ENCODE assay signal across 8 cellular contexts in genomic region chr19:19866599-19867248, GRCh38. TPM values are rescaled to one million over a fixed set of nuclear protein-coding genes. Genes with fewer than 3 reads are reported as not detected.
A peak's percentile ranks its signal among the peaks of the same experiment; 100 is the strongest.
DNase-seq lines count a peak whose midpoint lies in the region; FAIRE-seq and TF ChIP-seq lines count a peak whose summit lies in the region.

No MANE protein-coding gene starts in this region.

- DNase-seq in NCI-H2029 (lab: John Stamatoyannopoulos, UW): peak; percentile 8
- DNase-seq in NCI-H2029 treated with DMSO at 0.1 percent for 48 hours (lab: John Stamatoyannopoulos, UW): no peak
- DNase-seq in SK-N-MC (ENCODE audit: low read depth, low spot score): no peak
- peak; percentile 8 for DNase-seq in amniotic epithelial cell (ENCODE audit: low read depth)
- DNase-seq in smooth muscle cell (lab: John Stamatoyannopoulos, UW; ENCODE audit: unreplicated experiment): no peak
- no peak for DNase-seq in RCC 7860 (ENCODE audit: low spot score)
- DNase-seq in NCI-H446 treated with DMSO at 0.1 percent for 48 hours (lab: John Stamatoyannopoulos, UW): no peak

- peak overlapping the region; percentile 87 for H3K4me2 ChIP-seq in smooth muscle cell

- peak overlapping the region; percentile 82 for H3K4me3 ChIP-seq in SK-N-MC
- peak overlapping the region; percentile 96 for H3K4me3 ChIP-seq in iPS-15b (ENCODE audit: low read depth, low read length)
- peak overlapping the region; percentile 80 for H3K4me3 ChIP-seq in smooth muscle cell

- H3K27me3 ChIP-seq in iPS-15b (ENCODE audit: control insufficient read depth, insufficient read depth, low read length) (no peaks in the 10 kb centered on the region), smooth muscle cell (ENCODE audit: low read depth) (no peaks in the 10 kb centered on the region)

- H3K9me3 ChIP-seq in SK-N-MC (ENCODE audit: low read depth, low read length): no peaks in the 10 kb centered on the region
- no peaks in the 10 kb centered on the region for H3K9me3 ChIP-seq in iPS-15b (ENCODE audit: control insufficient read depth, insufficient read depth, low read length)
- H3K9me3 ChIP-seq in smooth muscle cell (replicated peaks; ENCODE audit: low read depth): no peaks in the 10 kb centered on the region

- H3K27ac ChIP-seq in SK-N-MC: no peak overlapping the region
- peak overlapping the region; percentile 74 for H3K27ac ChIP-seq in smooth muscle cell (ENCODE audit: low read depth)

- no peaks in the 10 kb centered on the region for H3F3A ChIP-seq in smooth muscle cell (ENCODE audit: low read depth)

- peaks cover 55% of the 10 kb centered on the region for H3K79me2 ChIP-seq in smooth muscle cell (ENCODE audit: low read depth)

- no peak for TF ChIP-seq CTCF in smooth muscle cell (IDR thresholded peaks at IDR 0.05; ENCODE audit: borderline replicate concordance, insufficient read depth, poor library complexity, severe bottlenecking)

- H3K9ac ChIP-seq in SK-N-MC (ENCODE audit: insufficient read length) (no peak overlapping the region), iPS-15b (ENCODE audit: low read depth, low read length) (peak overlapping the region; percentile 98), smooth muscle cell (ENCODE audit: low read depth) (peak overlapping the region; percentile 81)

- H3K4me1 ChIP-seq in iPS-15b (ENCODE audit: control insufficient read depth, insufficient read depth, low read length) (no peaks in the 10 kb centered on the region), smooth muscle cell (ENCODE audit: low read depth) (peaks cover 14% of the 10 kb centered on the region)

- H2AFZ ChIP-seq in smooth muscle cell (ENCODE audit: low read depth): peak overlapping the region; percentile 81

- peaks cover 46% of the 10 kb centered on the region for H4K20me1 ChIP-seq in smooth muscle cell (ENCODE audit: low read depth)

- no peak for FAIRE-seq in RCC 7860 (lab: Jason Lieb, UNC)

- H3K36me3 ChIP-seq in SK-N-MC (ENCODE audit: insufficient read depth, low read length): no peaks in the 10 kb centered on the region
- no peaks in the 10 kb centered on the region for H3K36me3 ChIP-seq in iPS-15b (ENCODE audit: control insufficient read depth, insufficient read depth, low read length)
- no peaks in the 10 kb centered on the region for H3K36me3 ChIP-seq in smooth muscle cell (ENCODE audit: low read depth)

- WGBS in smooth muscle cell (ENCODE audit: low lambda C conversion rate): 1% methylated on average over 23 of the region's 23 CpGs

RNA-seq across cellular contexts. Expression of gene ZNF253, which starts 1.0 kb away (rescaled TPM):
- 11.7 and 17.1 TPM in 2 replicates for total RNA-seq in smooth muscle cell
- 3.2 and 7.9 TPM in 2 replicates for polyA plus RNA-seq in smooth muscle cell

RNA-seq across cellular contexts. Expression of gene ZNF93, which starts 34.0 kb away (rescaled TPM):
- total RNA-seq in smooth muscle cell: 36.7 and 41.6 TPM in 2 replicates
- polyA plus RNA-seq in smooth muscle cell: 18.3 and 23.0 TPM in 2 replicates

RNA-seq across cellular contexts. Expression of gene ZNF506, which starts 45.2 kb away (rescaled TPM):
- 27.7 and 41.9 TPM in 2 replicates for total RNA-seq in smooth muscle cell
- 6.7 and 10.6 TPM in 2 replicates for polyA plus RNA-seq in smooth muscle cell

Comparison
In these comparisons a context has a peak if more than half of its experiments do, and no peak if none do; other contexts are left out.
1. DNase-seq: peak in NCI-H2029 (single experiment) and amniotic epithelial cell (single experiment); none in NCI-H2029 treated with DMSO at 0.1 percent for 48 hours (single experiment), SK-N-MC (single experiment), smooth muscle cell (single experiment), RCC 7860 (single experiment) and NCI-H446 treated with DMSO at 0.1 percent for 48 hours (single experiment).
2. Peak in every context shown above with its lines, with median percentiles within 50 percentile points of each other: H3K4me3 ChIP-seq.